In genomic region chr15:34056921-34057320, GRCh38 we compare ENCODE assay signal across 30 cellular contexts. TPM values are rescaled to one million over a fixed set of nuclear protein-coding genes. Genes with fewer than 3 reads are reported as not detected.
DNase-seq lines count a peak whose midpoint lies in the region; ATAC-seq and TF ChIP-seq lines count a peak whose summit lies in the region.
"Had no signal": no experiment of that assay in that cellular context is flagged by ENCODE, and none has a peak within 500 bp of the region (broad histone marks: within the 10 kb centered on the region; RNA-seq: fewer than 3 reads in every experiment).

No MANE protein-coding gene starts in this region.

- no peak overlapping the region for H3K4me3 ChIP-seq in mammary epithelial cell (replicated peaks in 1 of 3; ENCODE audit: insufficient read depth in 1 of 3, low read depth in 2 of 3, low read length in 3 of 3)
- H3K4me3 ChIP-seq in breast epithelium, result no peak overlapping the region
- no peak overlapping the region for H3K4me3 ChIP-seq in mesodermal cell (ENCODE audit: extremely low read depth, insufficient read depth, low read length, poor library complexity, severe bottlenecking)
- no peak overlapping the region for H3K4me3 ChIP-seq in CD4-positive, alpha-beta memory T cell (ENCODE audit: low read length in 2 of 2)
- H3K4me3 ChIP-seq: cardiac muscle cell, heart left ventricle, pancreas had no signal

- TF ChIP-seq CTCF in mammary epithelial cell (conservative IDR thresholded peaks at IDR 0.05 in 1 of 2, IDR thresholded peaks at IDR 0.05 in 1 of 2; ENCODE audit: extremely low read depth in 1 of 2, insufficient read depth in 1 of 2, low read depth in 1 of 2, low read length in 2 of 2) (no peak), breast epithelium (IDR thresholded peaks at IDR 0.05) (no peak), type B pancreatic cell (conservative IDR thresholded peaks at IDR 0.05) (no peak)

- POLR2A ChIA-PET in CD4-positive, alpha-beta memory T cell (lab: Charles Lee; ENCODE audit: partially characterized antibody), result no interaction called here

- no peaks in the 10 kb centered on the region for H3K36me3 ChIP-seq in mammary epithelial cell (ENCODE audit: insufficient read depth, low read length)
- H3K36me3 ChIP-seq in breast epithelium, result no peaks in the 10 kb centered on the region
- H3K36me3 ChIP-seq in mesodermal cell (ENCODE audit: control insufficient read depth, insufficient read depth, low read length), result no peaks in the 10 kb centered on the region
- H3K36me3 ChIP-seq in CD4-positive, alpha-beta memory T cell (ENCODE audit: insufficient read depth, low read length), result no peaks in the 10 kb centered on the region
- H3K36me3 ChIP-seq: cardiac muscle cell, heart left ventricle, pancreas had no signal

- peaks cover 5% of the 10 kb centered on the region for H3K36me3 Mint-ChIP-seq in T-helper 17 cell (ENCODE audit: low read depth)
- H3K36me3 Mint-ChIP-seq in type B pancreatic cell, result no peaks in the 10 kb centered on the region
- H3K36me3 Mint-ChIP-seq in CD4-positive, alpha-beta memory T cell, result peaks cover 0 to 6% of the 10 kb centered on the region in 2 donors

- H3K4me3 Mint-ChIP-seq in T-helper 17 cell, result no peak overlapping the region
- H3K4me3 Mint-ChIP-seq in type B pancreatic cell, result no peak overlapping the region
- no peak overlapping the region for H3K4me3 Mint-ChIP-seq in CD4-positive, alpha-beta memory T cell
- H3K4me3 Mint-ChIP-seq: activated CD4-positive, alpha-beta T cell treated with anti-CD3 and anti-CD28 coated beads, Interleukin-2, amount 10 ng/mL, durations not matched to agents 24 days and 14 days; activated naive CD8-positive, alpha-beta T cell treated with anti-CD3 and anti-CD28 coated beads, Interleukin-2, amount 50 U/mL, for 24 hours; activated T-cell treated with anti-CD3 and anti-CD28 coated beads, Interleukin-2, amount 50 U/mL, for 4 hours; B cell; natural killer cell treated with Interleukin-12 subunit alpha and Interleukin-12 subunit beta and Interleukin-15 and Interleukin-18, amount 100 ng/mL, for 72 hours; T-helper 2 cell treated with Interferon-gamma antibody and Interleukin-4, amounts not matched to agents 5 μg/mL and 100 μg/mL, for 36 hours had no signal

- no peak overlapping the region for H3K9ac ChIP-seq in mammary epithelial cell (ENCODE audit: insufficient read depth, low read length)

- peaks cover 9% of the 10 kb centered on the region for H3K4me1 ChIP-seq in mammary epithelial cell (ENCODE audit: insufficient read depth, low read length)
- no peaks in the 10 kb centered on the region for H3K4me1 ChIP-seq in breast epithelium
- H3K4me1 ChIP-seq in mesodermal cell (ENCODE audit: control insufficient read depth, insufficient read depth, low read length, poor library complexity, severe bottlenecking), result no peaks in the 10 kb centered on the region
- no peaks in the 10 kb centered on the region for H3K4me1 ChIP-seq in CD4-positive, alpha-beta memory T cell (ENCODE audit: insufficient read depth, low read length)
- H3K4me1 ChIP-seq: pancreas had no signal

- H4K20me1 ChIP-seq in mammary epithelial cell (ENCODE audit: insufficient read depth, low read length), result no peaks in the 10 kb centered on the region

- H3K79me2 ChIP-seq in mammary epithelial cell (ENCODE audit: insufficient read depth, low read length), result no peaks in the 10 kb centered on the region

- DNase-seq in mammary epithelial cell (no peak), breast epithelium (ENCODE audit: low spot score in 2 of 2) (no peak), T-helper 17 cell (no peak), NCI-H345 treated with DMSO at 0.1 percent for 48 hours (lab: John Stamatoyannopoulos, UW; ENCODE audit: unreplicated experiment) (no peak), type B pancreatic cell (ENCODE audit: extremely low spot score, unreplicated experiment) (no peak)
- no peak for DNase-seq in CD4-positive, alpha-beta memory T cell
- DNase-seq: 8988T; activated CD4-positive, alpha-beta T cell treated with anti-CD3 and anti-CD28 coated beads, Interleukin-2, amount 10 ng/mL, durations not matched to agents 24 days and 14 days; activated gamma-delta T cell treated with Interleukin-2 at 50 U/mL for 16 hours; activated naive CD8-positive, alpha-beta T cell treated with anti-CD3 and anti-CD28 coated beads, Interleukin-2, amount 50 U/mL, for 24 hours; activated T-cell treated with anti-CD3 and anti-CD28 coated beads, Interleukin-2, amount 50 U/mL, for 4 hours; DMS153; GDM1; heart left ventricle; Kasumi-1; kidney; NCI-H146; NCI-H510A; pancreas; retina; stimulated activated CD4-positive, alpha-beta T cell treated with anti-CD3 and anti-CD28 coated beads, Interleukin-12 subunit alpha, Interleukin-12 subunit beta, amount 100 ng/mL, for 4 hours; stimulated activated CD4-positive, alpha-beta T cell treated with anti-CD3 and anti-CD28 coated beads, Interleukin-4, amount 100 ng/mL, for 1 hour had no signal

- H3K4me2 ChIP-seq in mammary epithelial cell (ENCODE audit: insufficient read depth, low read depth, low read length), result no peak overlapping the region

- no peak overlapping the region for H3K27ac ChIP-seq in mammary epithelial cell (ENCODE audit: insufficient read depth, low read depth, low read length)
- H3K27ac ChIP-seq in breast epithelium, result peak overlapping the region in 1 of 2 donors; percentile 15
- peak overlapping the region; percentile 10 for H3K27ac ChIP-seq in mesodermal cell (ENCODE audit: low read depth, low read length, severe bottlenecking)
- no peak overlapping the region for H3K27ac ChIP-seq in CD4-positive, alpha-beta memory T cell (ENCODE audit: low read depth, low read length)
- H3K27ac ChIP-seq: cardiac muscle cell, pancreas, VCaP had no signal

- no TSS peak for BruUV-seq in mammary epithelial cell (replicated peaks; lab: Mats Ljungman, UMichigan)

- ATAC-seq in T-helper 17 cell (no peak), HG02610 (IDR thresholded peaks at IDR 0.05; ENCODE audit: unreplicated experiment) (no peak)
- ATAC-seq: activated naive CD8-positive, alpha-beta T cell treated with anti-CD3 and anti-CD28 coated beads, Interleukin-2, amount 50 U/mL, for 24 hours; activated T-cell treated with anti-CD3 and anti-CD28 coated beads, Interleukin-2, amount 50 U/mL, for 4 hours; esophagus mucosa; natural killer cell treated with Interleukin-12 subunit alpha and Interleukin-12 subunit beta and Interleukin-15 and Interleukin-18, amount 100 ng/mL, for 72 hours had no signal

- in situ Hi-C loops in mammary epithelial cell (cut with MboI; ENCODE audit: low sequenced_read_pairs in 2 of 2), result no loop called here

- WGBS in mammary epithelial cell (ENCODE audit: low coverage, missing lambda C conversion rate), result 41% methylated on average over 5 of the region's 5 CpGs
- 87 to 91% methylated on average over 3 of the region's 5 CpGs for WGBS in mesodermal cell (ENCODE audit: insufficient coverage in 2 of 2), 2 experiments

- TF ChIP-seq POLR2A in breast epithelium (IDR thresholded peaks at IDR 0.05), result no peak

- H3K9me3 ChIP-seq in mammary epithelial cell (replicated peaks; ENCODE audit: insufficient read depth, low read length) (no peaks in the 10 kb centered on the region), breast epithelium (no peaks in the 10 kb centered on the region), T-helper 17 cell (ENCODE audit: control insufficient read depth, low read length, poor library complexity, severe bottlenecking) (no peaks in the 10 kb centered on the region), mesodermal cell (ENCODE audit: control insufficient read depth, low read length) (peaks cover 5% of the 10 kb centered on the region)
- no peaks in the 10 kb centered on the region for H3K9me3 ChIP-seq in CD4-positive, alpha-beta memory T cell (ENCODE audit: control insufficient read depth in 1 of 2, low read length in 2 of 2)
- H3K9me3 ChIP-seq: pancreas had no signal

- no peaks in the 10 kb centered on the region for H3K9me3 Mint-ChIP-seq in type B pancreatic cell
- H3K9me3 Mint-ChIP-seq in CD4-positive, alpha-beta memory T cell, result peaks cover 0 to 5% (median under 1%) of the 10 kb centered on the region in 8 donors
- H3K9me3 Mint-ChIP-seq: activated naive CD8-positive, alpha-beta T cell treated with anti-CD3 and anti-CD28 coated beads, Interleukin-2, amount 50 U/mL, for 24 hours; activated T-cell treated with anti-CD3 and anti-CD28 coated beads, Interleukin-2, amount 50 U/mL, for 4 hours; natural killer cell treated with Interleukin-12 subunit alpha and Interleukin-12 subunit beta and Interleukin-15 and Interleukin-18, amount 100 ng/mL, for 72 hours had no signal

- H3K27me3 Mint-ChIP-seq in T-helper 17 cell (peaks cover 7% of the 10 kb centered on the region), type B pancreatic cell (peaks cover 10% of the 10 kb centered on the region)
- H3K27me3 Mint-ChIP-seq in CD4-positive, alpha-beta memory T cell, result no peaks in the 10 kb centered on the region
- H3K27me3 Mint-ChIP-seq: activated naive CD8-positive, alpha-beta T cell treated with anti-CD3 and anti-CD28 coated beads, Interleukin-2, amount 50 U/mL, for 24 hours; B cell; natural killer cell treated with Interleukin-12 subunit alpha and Interleukin-12 subunit beta and Interleukin-15 and Interleukin-18, amount 100 ng/mL, for 72 hours had no signal

- intact Hi-C loops in mammary epithelial cell (cut with micrococcal nuclease) (no loop called here), breast epithelium (cut with DNase I; ENCODE audit: low total_unique reads) (no loop called here)
- intact Hi-C loops in CD4-positive, alpha-beta memory T cell (cut with micrococcal nuclease), result no loop called here

- dilution Hi-C loops in mammary epithelial cell (cut with HindIII; ENCODE audit: low sequenced_read_pairs), result no loop called here

- H2AFZ ChIP-seq in mammary epithelial cell (ENCODE audit: low read depth, low read length), result peak overlapping the region; percentile 58

- H3K4me1 Mint-ChIP-seq in T-helper 17 cell (peaks cover 2% of the 10 kb centered on the region), type B pancreatic cell (ENCODE audit: unreplicated experiment) (peaks cover 3% of the 10 kb centered on the region)
- peaks cover 0 to 2% (median 1%) of the 10 kb centered on the region in 4 donors for H3K4me1 Mint-ChIP-seq in CD4-positive, alpha-beta memory T cell

- peak overlapping the region; percentile 37 for H3K27ac Mint-ChIP-seq in T-helper 17 cell
- no peak overlapping the region for H3K27ac Mint-ChIP-seq in type B pancreatic cell
- no peak overlapping the region for H3K27ac Mint-ChIP-seq in CD4-positive, alpha-beta memory T cell
- H3K27ac Mint-ChIP-seq: activated CD4-positive, alpha-beta T cell treated with anti-CD3 and anti-CD28 coated beads, Interleukin-2, amount 10 ng/mL, durations not matched to agents 24 days and 14 days; activated naive CD8-positive, alpha-beta T cell treated with anti-CD3 and anti-CD28 coated beads, Interleukin-2, amount 50 U/mL, for 24 hours; B cell; natural killer cell treated with Interleukin-12 subunit alpha and Interleukin-12 subunit beta and Interleukin-15 and Interleukin-18, amount 100 ng/mL, for 72 hours; T-helper 2 cell treated with Interferon-gamma antibody and Interleukin-4, amounts not matched to agents 5 μg/mL and 100 μg/mL, for 36 hours had no signal

- CTCF ChIA-PET in mammary epithelial cell (lab: Charles Lee; ENCODE audit: low non-redundant PET), result no interaction called here
- CTCF ChIA-PET in CD4-positive, alpha-beta memory T cell (lab: Charles Lee; ENCODE audit: partially characterized antibody), result interaction anchor here (1.3 to 10.8 kb wide), 2 partner anchors 9 to 154 kb away, joined by 3 to 118 read pairs; partner anchors contain the start of gene KATNBL1

- H3K27me3 ChIP-seq in mammary epithelial cell (ENCODE audit: insufficient read depth, low read length) (no peaks in the 10 kb centered on the region), breast epithelium (no peaks in the 10 kb centered on the region)
- H3K27me3 ChIP-seq in CD4-positive, alpha-beta memory T cell (ENCODE audit: insufficient read depth, low read length), result no peaks in the 10 kb centered on the region
- H3K27me3 ChIP-seq: cardiac muscle cell, heart left ventricle, pancreas had no signal

RNA-seq across cellular contexts. Expression of gene AVEN, which starts 17.9 kb away (rescaled TPM):
- total RNA-seq in mammary epithelial cell (10 to 100 TPM; 22.5 to 25.1 TPM), breast epithelium (10 to 100 TPM; 13.5 to 18.4 (median 13.8) TPM), T-helper 17 cell (1 to 10 TPM; 7.0 to 8.9 TPM), type B pancreatic cell (ENCODE audit: low replicate concordance) (6.6 and 10.4 TPM in 2 replicates)
- 9.0 TPM for polyA plus RNA-seq in mammary epithelial cell
- 9.6 TPM for polyA minus RNA-seq in mammary epithelial cell
- 15.3 TPM for polyA plus RNA-seq in mesodermal cell (2013, experiment 1 of 2)
- polyA plus RNA-seq in mesodermal cell (2013, experiment 2 of 2), result 14.6 TPM
- 1 to 10 TPM; 7.1 to 7.8 TPM for total RNA-seq in CD4-positive, alpha-beta memory T cell
- 10 to 100 TPM; 12.0 to 12.6 TPM for polyA plus RNA-seq in CD4-positive, alpha-beta memory T cell

RNA-seq across cellular contexts. Expression of gene EMC7, which starts 44.7 kb away (rescaled TPM):
- total RNA-seq in mammary epithelial cell (10 to 100 TPM; 28.3 to 75.8 TPM), breast epithelium (10 to 100 TPM; 35.0 to 47.5 (median 44.6) TPM), T-helper 17 cell (10 to 100 TPM; 43.0 to 50.4 TPM), type B pancreatic cell (ENCODE audit: low replicate concordance) (47.5 and 54.5 TPM in 2 replicates)
- polyA plus RNA-seq in mammary epithelial cell, result 50.6 TPM
- 22.4 TPM for polyA minus RNA-seq in mammary epithelial cell
- polyA plus RNA-seq in mesodermal cell (2013, experiment 1 of 2), result 78.1 TPM
- 79.5 TPM for polyA plus RNA-seq in mesodermal cell (2013, experiment 2 of 2)
- 10 to 100 TPM; 38.3 to 47.8 TPM for total RNA-seq in CD4-positive, alpha-beta memory T cell
- polyA plus RNA-seq in CD4-positive, alpha-beta memory T cell, result 100 to 1,000 TPM; 115 to 167 TPM

RNA-seq across cellular contexts. Expression of gene PGBD4, which starts 45.0 kb away (rescaled TPM):
- total RNA-seq in mammary epithelial cell, result 1 to 10 TPM; 1.3 to 2.1 TPM
- polyA plus RNA-seq in mammary epithelial cell, result 0.94 TPM
- 0.83 TPM for polyA minus RNA-seq in mammary epithelial cell
- total RNA-seq in breast epithelium, result 1 to 10 TPM in 2 of 3 donors, under 1 TPM in 1; 0.64 to 1.6 (median 1.3) TPM
- 1 to 10 TPM; 2.8 to 3.3 TPM for total RNA-seq in T-helper 17 cell
- polyA plus RNA-seq in mesodermal cell (2013, experiment 1 of 2), result 0.63 TPM
- polyA plus RNA-seq in mesodermal cell (2013, experiment 2 of 2), result 0.56 TPM
- total RNA-seq in type B pancreatic cell (ENCODE audit: low replicate concordance), result 2.2 and 2.4 TPM in 2 replicates
- 1 to 10 TPM; 4.7 to 4.9 TPM for total RNA-seq in CD4-positive, alpha-beta memory T cell
- under 1 TPM; 0.37 to 0.62 TPM for polyA plus RNA-seq in CD4-positive, alpha-beta memory T cell
